24 cellular contexts compared by ENCODE assay signal in genomic region chr13:97853550-97853949, GRCh38.
DNase-seq lines count a peak whose midpoint lies in the region; FAIRE-seq and TF ChIP-seq lines count a peak whose summit lies in the region.
"Had no signal": no experiment of that assay in that cellular context is flagged by ENCODE, and none has a peak within 500 bp of the region (broad histone marks: within the 10 kb centered on the region; RNA-seq: fewer than 3 reads in every experiment).

No MANE protein-coding gene starts in this region.

- H3K27me3 Mint-ChIP-seq in HFFc6 (ENCODE audit: insufficient read depth), result no peaks in the 10 kb centered on the region
- H3K27me3 Mint-ChIP-seq in activated CD4-positive, alpha-beta memory T cell treated with anti-CD3 and anti-CD28 coated beads, Interleukin-2, amount 10 ng/mL, durations not matched to agents 7 days and 5 days, result peaks cover 3% of the 10 kb centered on the region

- DNase-seq in AG04450 (ENCODE audit: low read depth, low spot score), result no peak
- peak; percentile 15 for DNase-seq in HFFc6
- peak; percentile 35 for DNase-seq in brain microvascular endothelial cell
- no peak for DNase-seq in SKM-1 (lab: John Stamatoyannopoulos, UW; ENCODE audit: unreplicated experiment)
- DNase-seq in cerebellum (ENCODE audit: low spot score), result no peak
- no peak for DNase-seq in activated CD4-positive, alpha-beta memory T cell treated with anti-CD3 and anti-CD28 coated beads, Interleukin-2, amount 10 ng/mL, durations not matched to agents 7 days and 5 days
- no peak for DNase-seq in Kasumi-1 (lab: John Stamatoyannopoulos, UW)
- DNase-seq: ACHN; activated naive CD4-positive, alpha-beta T cell treated with anti-CD3 and anti-CD28 coated beads, Interleukin-2, amount 50 U/mL, for 16 hours; CD4-positive, alpha-beta T cell; DMS 273 treated with DMSO at 0.1 percent for 48 hours; GF-D8; GOT3; KG1; naive B cell; NCI-H1105; NCI-H510A treated with DMSO at 0.1 percent for 48 hours; occipital lobe; uterus had no signal

- H3K27me3 ChIP-seq in AG04450 (ENCODE audit: control insufficient read depth, insufficient read depth, low read length), result peaks cover 7% of the 10 kb centered on the region
- H3K27me3 ChIP-seq in brain microvascular endothelial cell (replicated peaks), result no peaks in the 10 kb centered on the region
- H3K27me3 ChIP-seq: gastroesophageal sphincter, uterus had no signal

- peak overlapping the region; percentile 53 for H3K4me3 Mint-ChIP-seq in HFFc6
- H3K4me3 Mint-ChIP-seq in activated CD4-positive, alpha-beta memory T cell treated with anti-CD3 and anti-CD28 coated beads, Interleukin-2, amount 10 ng/mL, durations not matched to agents 7 days and 5 days, result no peak overlapping the region
- H3K4me3 Mint-ChIP-seq: CD4-positive, alpha-beta T cell; dendritic cell treated with granulocyte-macrophage colony-stimulating factor and Interleukin-4, amounts not matched to agents 40 ng/mL and 50 ng/mL, for 4 days; naive B cell had no signal

- H3K36me3 ChIP-seq in brain microvascular endothelial cell (replicated peaks), result no peaks in the 10 kb centered on the region
- H3K36me3 ChIP-seq: gastroesophageal sphincter, uterus had no signal

- peaks cover 5% of the 10 kb centered on the region for H3K36me3 Mint-ChIP-seq in HFFc6 (ENCODE audit: low read depth)
- no peaks in the 10 kb centered on the region for H3K36me3 Mint-ChIP-seq in activated CD4-positive, alpha-beta memory T cell treated with anti-CD3 and anti-CD28 coated beads, Interleukin-2, amount 10 ng/mL, durations not matched to agents 7 days and 5 days (ENCODE audit: low read depth)
- H3K36me3 Mint-ChIP-seq: naive B cell had no signal

- H3K9me3 Mint-ChIP-seq in HFFc6, result no peaks in the 10 kb centered on the region; the same call in 1 of the 2 replicates
- H3K9me3 Mint-ChIP-seq in activated CD4-positive, alpha-beta memory T cell treated with anti-CD3 and anti-CD28 coated beads, Interleukin-2, amount 10 ng/mL, durations not matched to agents 7 days and 5 days, result no peaks in the 10 kb centered on the region
- H3K9me3 Mint-ChIP-seq: CD4-positive, alpha-beta T cell had no signal

- H3K4me3 ChIP-seq in AG04450 (ENCODE audit: low read depth, low read length), result no peak overlapping the region
- H3K4me3 ChIP-seq in brain microvascular endothelial cell (ENCODE audit: low read depth, low read length), result no peak overlapping the region
- H3K4me3 ChIP-seq: gastroesophageal sphincter, GM12878, uterus had no signal

- CTCF ChIA-PET in AG04450 (lab: Charles Lee), result no interaction called here
- CTCF ChIA-PET in activated CD4-positive, alpha-beta memory T cell treated with anti-CD3 and anti-CD28 coated beads, Interleukin-2, amount 10 ng/mL, durations not matched to agents 7 days and 5 days (lab: Charles Lee), result no interaction called here

- H3K27ac Mint-ChIP-seq in HFFc6, result peak overlapping the region; percentile 50
- no peak overlapping the region for H3K27ac Mint-ChIP-seq in activated CD4-positive, alpha-beta memory T cell treated with anti-CD3 and anti-CD28 coated beads, Interleukin-2, amount 10 ng/mL, durations not matched to agents 7 days and 5 days
- H3K27ac Mint-ChIP-seq: CD4-positive, alpha-beta T cell; dendritic cell treated with granulocyte-macrophage colony-stimulating factor and Interleukin-4, amounts not matched to agents 40 ng/mL and 50 ng/mL, for 4 days; naive B cell had no signal

- H3K27ac ChIP-seq in AG04450 (ENCODE audit: low read depth, low read length), result peak overlapping the region; percentile 0
- H3K27ac ChIP-seq in brain microvascular endothelial cell, result no peak overlapping the region
- H3K27ac ChIP-seq: gastroesophageal sphincter, RWPE1, uterus had no signal

- FAIRE-seq in islet of Langerhans (lab: Jason Lieb, UNC), result peak; percentile 75
- FAIRE-seq: GM12878 had no signal

- in situ Hi-C loops in brain microvascular endothelial cell (cut with HindIII; ENCODE audit: low pct_ligation_motif_present, low sequenced_read_pairs), result no loop called here

- peaks cover 53% of the 10 kb centered on the region for H3K4me1 Mint-ChIP-seq in HFFc6 (ENCODE audit: low read depth)
- H3K4me1 Mint-ChIP-seq in activated CD4-positive, alpha-beta memory T cell treated with anti-CD3 and anti-CD28 coated beads, Interleukin-2, amount 10 ng/mL, durations not matched to agents 7 days and 5 days, result no peaks in the 10 kb centered on the region

- no peaks in the 10 kb centered on the region for H3K9me3 ChIP-seq in AG04450 (ENCODE audit: control insufficient read depth, insufficient read depth, low read length)
- H3K9me3 ChIP-seq: gastroesophageal sphincter, uterus had no signal

- POLR2A ChIA-PET in AG04450 (lab: Yijun Ruan, JAX), result interaction anchor here (0.6 kb wide), 1 partner anchor 355 kb away, joined by 5 read pairs; no protein-coding TSS in a partner anchor
- POLR2A ChIA-PET in activated CD4-positive, alpha-beta memory T cell treated with anti-CD3 and anti-CD28 coated beads, Interleukin-2, amount 10 ng/mL, durations not matched to agents 7 days and 5 days (lab: Charles Lee), result no interaction called here

- TF ChIP-seq CTCF in AG04450 (IDR thresholded peaks at IDR 0.05; ENCODE audit: low read depth, low read length) (no peak), HFFc6 (IDR thresholded peaks at IDR 0.05) (no peak), brain microvascular endothelial cell (IDR thresholded peaks at IDR 0.05; ENCODE audit: low read depth, low read length, missing control alignments) (no peak)

Comparison
In these comparisons a context has a peak if more than half of its experiments do, and no peak if none do; other contexts are left out.
1. DNase-seq: peak in HFFc6 (single experiment) and brain microvascular endothelial cell (single experiment); none in AG04450 (single experiment), SKM-1 (single experiment), cerebellum (single experiment), activated CD4-positive, alpha-beta memory T cell treated with anti-CD3 and anti-CD28 coated beads, Interleukin-2, amount 10 ng/mL, durations not matched to agents 7 days and 5 days (single experiment) and Kasumi-1 (0 of 2).